24 cellular contexts compared by ENCODE assay signal in genomic region chr2:224640694-224641093, GRCh38.
"Had no signal": no experiment of that assay in that cellular context is flagged by ENCODE, and none has a peak within 500 bp of the region (broad histone marks: within the 10 kb centered on the region; RNA-seq: fewer than 3 reads in every experiment).

No MANE protein-coding gene starts in this region.

- H3K27me3 ChIP-seq: esophagus squamous epithelium, right atrium auricular region, spleen, tibial nerve, upper lobe of right lung, uterus had no signal

- H3K36me3 ChIP-seq: esophagus squamous epithelium, lower lobe of right lung, prostate gland, right atrium auricular region, spleen, thoracic aorta, tibial nerve, upper lobe of right lung, uterus had no signal

- H3K4me3 ChIP-seq: coronary artery, esophagus squamous epithelium, lower lobe of right lung, prostate gland, right atrium auricular region, spleen, thoracic aorta, tibial nerve, upper lobe of right lung, uterus had no signal

- DNase-seq: dermis blood vessel endothelial cell; effector memory CD4-positive, alpha-beta T cell; erythroblast; esophagus squamous epithelium; hypothalamus; immature natural killer cell; islet precursor cell; kidney glomerular epithelial cell; left ventricle myocardium superior; lower lobe of right lung; naive thymus-derived CD4-positive, alpha-beta T cell; nephron progenitor cell; nucleus accumbens; spleen; stimulated activated CD4-positive, alpha-beta T cell treated with anti-CD3 and anti-CD28 coated beads, Interleukin-4, amount 100 ng/mL, for 4 hours; stimulated activated naive B cell treated with anti-CD40 and anti-IgM and Interleukin-4, amounts not matched to agents 10 μg/mL and 1 μg/mL and 100 μg/mL, for 72 hours; upper lobe of right lung; uterus had no signal

- H3K27ac ChIP-seq: coronary artery, esophagus squamous epithelium, lower lobe of right lung, prostate gland, right atrium auricular region, spleen, thoracic aorta, tibial nerve, upper lobe of right lung, uterus had no signal

- H3K4me1 ChIP-seq: esophagus squamous epithelium, lower lobe of right lung, prostate gland, right atrium auricular region, tibial nerve, upper lobe of right lung, uterus had no signal

- ATAC-seq: left ventricle myocardium superior; lower lobe of right lung; naive thymus-derived CD4-positive, alpha-beta T cell; sciatic nerve; stimulated activated naive B cell treated with anti-CD40 and anti-IgM and Interleukin-4, amounts not matched to agents 10 μg/mL and 1 μg/mL and 100 μg/mL, for 72 hours; upper lobe of right lung had no signal

- H3K9me3 ChIP-seq: esophagus squamous epithelium, lower lobe of right lung, prostate gland, right atrium auricular region, spleen, thoracic aorta, tibial nerve, upper lobe of right lung, uterus had no signal
